Comparison of ENCODE assay signal across 1 cellular context in the genomic region with DNA sequence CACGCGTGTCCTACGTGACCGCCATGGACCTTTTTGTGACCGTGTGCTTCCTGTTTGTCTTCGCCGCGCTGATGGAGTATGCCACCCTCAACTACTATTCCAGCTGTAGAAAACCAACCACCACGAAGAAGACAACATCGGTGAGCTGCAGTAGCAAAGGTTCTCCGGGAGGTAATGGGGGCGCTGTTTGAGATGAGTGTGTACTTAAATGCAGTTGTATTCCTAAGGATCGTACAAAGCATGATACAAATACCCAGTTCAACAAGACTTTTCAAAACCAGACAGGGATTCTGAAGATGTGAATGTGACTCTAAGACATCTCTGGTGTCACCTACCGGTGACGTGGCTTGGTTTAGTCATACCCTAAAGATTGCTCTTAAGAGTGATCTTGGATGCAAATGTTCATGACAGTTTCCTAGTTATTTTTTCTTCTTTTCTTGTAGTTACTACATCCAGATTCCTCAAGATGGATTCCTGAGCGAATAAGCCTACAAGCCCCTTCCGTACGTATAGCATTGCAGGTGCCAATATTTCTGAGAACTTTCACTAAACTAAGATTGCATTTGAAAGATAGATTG.
TF ChIP-seq lines count a peak whose summit lies in the region.

No MANE protein-coding gene starts in this region.

TF ChIP-seq in HCT116, 20 proteins besides CTCF, POLR2A, EP300 and RAD21 (continued from another document):
- TF ChIP-seq, protein P1, sequence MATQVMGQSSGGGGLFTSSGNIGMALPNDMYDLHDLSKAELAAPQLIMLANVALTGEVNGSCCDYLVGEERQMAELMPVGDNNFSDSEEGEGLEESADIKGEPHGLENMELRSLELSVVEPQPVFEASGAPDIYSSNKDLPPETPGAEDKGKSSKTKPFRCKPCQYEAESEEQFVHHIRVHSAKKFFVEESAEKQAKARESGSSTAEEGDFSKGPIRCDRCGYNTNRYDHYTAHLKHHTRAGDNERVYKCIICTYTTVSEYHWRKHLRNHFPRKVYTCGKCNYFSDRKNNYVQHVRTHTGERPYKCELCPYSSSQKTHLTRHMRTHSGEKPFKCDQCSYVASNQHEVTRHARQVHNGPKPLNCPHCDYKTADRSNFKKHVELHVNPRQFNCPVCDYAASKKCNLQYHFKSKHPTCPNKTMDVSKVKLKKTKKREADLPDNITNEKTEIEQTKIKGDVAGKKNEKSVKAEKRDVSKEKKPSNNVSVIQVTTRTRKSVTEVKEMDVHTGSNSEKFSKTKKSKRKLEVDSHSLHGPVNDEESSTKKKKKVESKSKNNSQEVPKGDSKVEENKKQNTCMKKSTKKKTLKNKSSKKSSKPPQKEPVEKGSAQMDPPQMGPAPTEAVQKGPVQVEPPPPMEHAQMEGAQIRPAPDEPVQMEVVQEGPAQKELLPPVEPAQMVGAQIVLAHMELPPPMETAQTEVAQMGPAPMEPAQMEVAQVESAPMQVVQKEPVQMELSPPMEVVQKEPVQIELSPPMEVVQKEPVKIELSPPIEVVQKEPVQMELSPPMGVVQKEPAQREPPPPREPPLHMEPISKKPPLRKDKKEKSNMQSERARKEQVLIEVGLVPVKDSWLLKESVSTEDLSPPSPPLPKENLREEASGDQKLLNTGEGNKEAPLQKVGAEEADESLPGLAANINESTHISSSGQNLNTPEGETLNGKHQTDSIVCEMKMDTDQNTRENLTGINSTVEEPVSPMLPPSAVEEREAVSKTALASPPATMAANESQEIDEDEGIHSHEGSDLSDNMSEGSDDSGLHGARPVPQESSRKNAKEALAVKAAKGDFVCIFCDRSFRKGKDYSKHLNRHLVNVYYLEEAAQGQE (IDR thresholded peaks at IDR 0.05; ENCODE audit: low read depth) = no peak
- no peak for TF ChIP-seq ZNF274 (IDR thresholded peaks at IDR 0.05; ENCODE audit: low read depth, low read length)
- TF ChIP-seq, protein P2, sequence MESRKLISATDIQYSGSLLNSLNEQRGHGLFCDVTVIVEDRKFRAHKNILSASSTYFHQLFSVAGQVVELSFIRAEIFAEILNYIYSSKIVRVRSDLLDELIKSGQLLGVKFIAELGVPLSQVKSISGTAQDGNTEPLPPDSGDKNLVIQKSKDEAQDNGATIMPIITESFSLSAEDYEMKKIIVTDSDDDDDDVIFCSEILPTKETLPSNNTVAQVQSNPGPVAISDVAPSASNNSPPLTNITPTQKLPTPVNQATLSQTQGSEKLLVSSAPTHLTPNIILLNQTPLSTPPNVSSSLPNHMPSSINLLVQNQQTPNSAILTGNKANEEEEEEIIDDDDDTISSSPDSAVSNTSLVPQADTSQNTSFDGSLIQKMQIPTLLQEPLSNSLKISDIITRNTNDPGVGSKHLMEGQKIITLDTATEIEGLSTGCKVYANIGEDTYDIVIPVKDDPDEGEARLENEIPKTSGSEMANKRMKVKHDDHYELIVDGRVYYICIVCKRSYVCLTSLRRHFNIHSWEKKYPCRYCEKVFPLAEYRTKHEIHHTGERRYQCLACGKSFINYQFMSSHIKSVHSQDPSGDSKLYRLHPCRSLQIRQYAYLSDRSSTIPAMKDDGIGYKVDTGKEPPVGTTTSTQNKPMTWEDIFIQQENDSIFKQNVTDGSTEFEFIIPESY (IDR thresholded peaks at IDR 0.05; ENCODE audit: extremely low read depth, insufficient replicate concordance, low read length) = no peak
- TF ChIP-seq EGR1 (IDR thresholded peaks at IDR 0.05; ENCODE audit: low read depth) = no peak
- no peak for TF ChIP-seq FOSL1 (IDR thresholded peaks at IDR 0.05; ENCODE audit: low read depth)
- TF ChIP-seq SP1 (IDR thresholded peaks at IDR 0.05; ENCODE audit: low read depth) = no peak
- TF ChIP-seq CEBPB (IDR thresholded peaks at IDR 0.05; ENCODE audit: low read depth) = no peak
- TF ChIP-seq, protein P3, sequence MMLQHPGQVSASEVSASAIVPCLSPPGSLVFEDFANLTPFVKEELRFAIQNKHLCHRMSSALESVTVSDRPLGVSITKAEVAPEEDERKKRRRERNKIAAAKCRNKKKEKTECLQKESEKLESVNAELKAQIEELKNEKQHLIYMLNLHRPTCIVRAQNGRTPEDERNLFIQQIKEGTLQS (IDR thresholded peaks at IDR 0.05) = no peak
- TF ChIP-seq TCF7L2 (IDR thresholded peaks at IDR 0.05; ENCODE audit: borderline replicate concordance, extremely low read depth, insufficient read depth, insufficient read length) = no peak
- TF ChIP-seq CBX3 (IDR thresholded peaks at IDR 0.05; ENCODE audit: low read depth) = no peak
